In the genomic region with DNA sequence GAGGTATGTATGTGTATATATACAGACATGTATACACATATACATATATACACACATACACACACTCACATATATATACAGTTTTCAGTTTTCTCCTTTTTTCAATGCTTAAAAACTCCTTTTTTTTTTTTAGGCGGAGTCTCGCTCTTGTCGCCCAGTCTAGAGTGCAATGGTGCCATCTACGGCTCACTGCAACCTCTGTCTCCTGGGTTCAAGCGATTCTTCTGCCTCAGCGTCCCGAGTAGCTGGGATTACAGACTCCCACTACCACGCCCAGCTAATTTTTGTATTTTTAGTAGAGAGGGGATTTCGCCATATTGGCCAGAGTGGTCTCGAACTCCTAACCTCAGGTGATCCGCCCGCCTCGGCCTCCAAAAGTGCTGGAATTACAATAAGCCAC, we compare ENCODE assay signal across 9 cellular contexts. TPM values are rescaled to one million over a fixed set of nuclear protein-coding genes. Genes with fewer than 3 reads are reported as not detected.
DNase-seq lines count a peak whose midpoint lies in the region; ATAC-seq and TF ChIP-seq lines count a peak whose summit lies in the region.
"Had no signal": no experiment of that assay in that cellular context is flagged by ENCODE, and none has a peak within 500 bp of the region (broad histone marks: within the 10 kb centered on the region; RNA-seq: fewer than 3 reads in every experiment).

No MANE protein-coding gene starts in this region.

- H3K36me3 Mint-ChIP-seq in chondrocyte (ENCODE audit: low read depth), result peaks cover 20% of the 10 kb centered on the region

- H3K27me3 Mint-ChIP-seq in chondrocyte (ENCODE audit: low read depth), result no peaks in the 10 kb centered on the region

- no peaks in the 10 kb centered on the region for H3K36me3 ChIP-seq in A673 (ENCODE audit: insufficient read depth, low read length, poor library complexity, severe bottlenecking)
- H3K36me3 ChIP-seq in PC-3 (ENCODE audit: low read depth, low read length), result no peaks in the 10 kb centered on the region
- H3K36me3 ChIP-seq in muscle layer of duodenum (ENCODE audit: control insufficient read depth in 1 of 2, insufficient read depth in 2 of 2, low read length in 2 of 2), result no peaks in the 10 kb centered on the region

- H3K27ac Mint-ChIP-seq in chondrocyte (ENCODE audit: unreplicated experiment), result peak overlapping the region; percentile 73

- H3K4me1 ChIP-seq in A673 (ENCODE audit: insufficient read depth, low read length, poor library complexity, severe bottlenecking), result peaks cover 23% of the 10 kb centered on the region
- no peaks in the 10 kb centered on the region for H3K4me1 ChIP-seq in PC-3 (ENCODE audit: insufficient read depth, low read length)
- H3K4me1 ChIP-seq in muscle layer of duodenum (ENCODE audit: control insufficient read depth in 1 of 2, insufficient read depth in 2 of 2, low read length in 2 of 2), result peaks cover 0 to 8% of the 10 kb centered on the region in 2 donors

- no peaks in the 10 kb centered on the region for H4K20me1 ChIP-seq in PC-3 (ENCODE audit: low read length)

- TF ChIP-seq CTCF in A673 (conservative IDR thresholded peaks at IDR 0.05; ENCODE audit: low read depth, low read length) (no peak), PC-3 (conservative IDR thresholded peaks at IDR 0.05; ENCODE audit: low read depth, low read length) (no peak), chondrocyte (IDR thresholded peaks at IDR 0.05) (no peak)

- no peaks in the 10 kb centered on the region for H3K9me3 ChIP-seq in A673 (ENCODE audit: low read depth, low read length, poor library complexity, severe bottlenecking)
- H3K9me3 ChIP-seq in PC-3 (ENCODE audit: low read length), result no peaks in the 10 kb centered on the region
- no peaks in the 10 kb centered on the region for H3K9me3 ChIP-seq in muscle layer of duodenum (ENCODE audit: control insufficient read depth in 1 of 2, low read length in 2 of 2)

- H3K4me2 ChIP-seq in PC-3 (ENCODE audit: low read length), result peak overlapping the region; percentile 84

- no peak for DNase-seq in A673 (ENCODE audit: low spot score)
- DNase-seq in PC-3, result no peak
- no peak for DNase-seq in chondrocyte (ENCODE audit: low spot score)
- no peak for DNase-seq in central memory CD4-positive, alpha-beta T cell
- DNase-seq in NCI-H2196 (lab: John Stamatoyannopoulos, UW; ENCODE audit: unreplicated experiment), result no peak
- DNase-seq: effector CD4-positive, alpha-beta T cell had no signal

- H3K4me3 ChIP-seq in A673 (ENCODE audit: low read depth, low read length, poor library complexity, severe bottlenecking) (peak overlapping the region; percentile 49), PC-3 (ENCODE audit: low read length) (peak overlapping the region; percentile 68), muscle layer of duodenum (ENCODE audit: low read depth in 1 of 2, low read length in 2 of 2) (peak overlapping the region; percentile 51 to 62)

- H3K9me2 ChIP-seq in PC-3 (replicated peaks; ENCODE audit: low read length), result no peaks in the 10 kb centered on the region

- CTCF ChIA-PET in A673 (lab: Charles Lee), result no interaction called here
- CTCF ChIA-PET in PC-3 (lab: Charles Lee), result no interaction called here

- H3K4me3 Mint-ChIP-seq in chondrocyte (ENCODE audit: unreplicated experiment), result peak overlapping the region; percentile 73

- peak overlapping the region; percentile 92 for H2AFZ ChIP-seq in PC-3 (ENCODE audit: low read length)

- POLR2A ChIA-PET in A673 (lab: Charles Lee; ENCODE audit: low non-redundant PET) (no interaction called here), PC-3 (lab: Charles Lee; ENCODE audit: unreplicated experiment) (no interaction called here)

- H3K9ac ChIP-seq in PC-3 (ENCODE audit: low read length), result peak overlapping the region; percentile 9

- H3K79me2 ChIP-seq in PC-3 (ENCODE audit: low read length), result no peaks in the 10 kb centered on the region

- H3K4me1 Mint-ChIP-seq in chondrocyte (ENCODE audit: low read depth), result peaks cover 21% of the 10 kb centered on the region

- H3K27me3 ChIP-seq in A673 (replicated peaks; ENCODE audit: insufficient read depth, low read depth, low read length, poor library complexity), result no peaks in the 10 kb centered on the region
- no peaks in the 10 kb centered on the region for H3K27me3 ChIP-seq in PC-3 (ENCODE audit: low read length)
- no peaks in the 10 kb centered on the region for H3K27me3 ChIP-seq in muscle layer of duodenum (ENCODE audit: low read depth, low read length)

- H3K27ac ChIP-seq in A673 (ENCODE audit: low read depth, low read length, poor library complexity, severe bottlenecking) (peak overlapping the region; percentile 0), PC-3 (ENCODE audit: low read length) (no peak overlapping the region), muscle layer of duodenum (ENCODE audit: low read length) (no peak overlapping the region)

- no peak for ATAC-seq in PC-3
- no peak for ATAC-seq in GM21723 (IDR thresholded peaks at IDR 0.05; ENCODE audit: unreplicated experiment)
- no peak for ATAC-seq in HG02642 (IDR thresholded peaks at IDR 0.05; ENCODE audit: poor library complexity, unreplicated experiment)

- intact Hi-C loops in A673 (cut with micrococcal nuclease; ENCODE audit: unreplicated experiment) (no loop called here), PC-3 (cut with micrococcal nuclease) (loop anchor here (5.0 to 10.0 kb wide), 3 partner anchors 101 to 636 kb away; partner anchors contain the start of gene POU2F1)

- no peaks in the 10 kb centered on the region for H3K9me3 Mint-ChIP-seq in chondrocyte (ENCODE audit: low read depth)

- H3F3A ChIP-seq in PC-3 (ENCODE audit: low read length, unreplicated experiment), result no peaks in the 10 kb centered on the region

- BruUV-seq in A673 (replicated peaks; lab: Mats Ljungman, UMichigan) (no TSS peak), PC-3 (replicated peaks; lab: Mats Ljungman, UMichigan) (no TSS peak)

RNA-seq across cellular contexts. Expression of gene STYXL2, which starts 27.0 kb away (rescaled TPM):
- total RNA-seq in A673 (2021) (not detected in 2 replicates), PC-3 (2014; rRNA removed) (not detected in 2 replicates), chondrocyte (10.5 to 13.2 TPM (median 10.5 TPM) in 3 replicates)

RNA-seq across cellular contexts. Expression of gene GPA33, which starts 30.7 kb away (rescaled TPM):
- total RNA-seq in A673 (2021) (not detected in 2 replicates), PC-3 (2014; rRNA removed) (0.04 and 0.12 TPM in 2 replicates), chondrocyte (0.99 TPM in 1 of 3 replicates, not detected in the others)

Comparison
In these comparisons a context has a peak if more than half of its experiments do, and no peak if none do; other contexts are left out.
1. RNA of gene STYXL2, which starts 27.0 kb away (total RNA-seq): 10.5 to 13.2 TPM in chondrocyte; not detected in A673 and not detected in PC-3; every median in the first group is over 10 times any median in the second.
2. Peak in every context shown above with its lines, with median percentiles within 50 percentile points of each other: H3K4me3 ChIP-seq.